14 cellular contexts compared by ENCODE assay signal in the genomic region with DNA sequence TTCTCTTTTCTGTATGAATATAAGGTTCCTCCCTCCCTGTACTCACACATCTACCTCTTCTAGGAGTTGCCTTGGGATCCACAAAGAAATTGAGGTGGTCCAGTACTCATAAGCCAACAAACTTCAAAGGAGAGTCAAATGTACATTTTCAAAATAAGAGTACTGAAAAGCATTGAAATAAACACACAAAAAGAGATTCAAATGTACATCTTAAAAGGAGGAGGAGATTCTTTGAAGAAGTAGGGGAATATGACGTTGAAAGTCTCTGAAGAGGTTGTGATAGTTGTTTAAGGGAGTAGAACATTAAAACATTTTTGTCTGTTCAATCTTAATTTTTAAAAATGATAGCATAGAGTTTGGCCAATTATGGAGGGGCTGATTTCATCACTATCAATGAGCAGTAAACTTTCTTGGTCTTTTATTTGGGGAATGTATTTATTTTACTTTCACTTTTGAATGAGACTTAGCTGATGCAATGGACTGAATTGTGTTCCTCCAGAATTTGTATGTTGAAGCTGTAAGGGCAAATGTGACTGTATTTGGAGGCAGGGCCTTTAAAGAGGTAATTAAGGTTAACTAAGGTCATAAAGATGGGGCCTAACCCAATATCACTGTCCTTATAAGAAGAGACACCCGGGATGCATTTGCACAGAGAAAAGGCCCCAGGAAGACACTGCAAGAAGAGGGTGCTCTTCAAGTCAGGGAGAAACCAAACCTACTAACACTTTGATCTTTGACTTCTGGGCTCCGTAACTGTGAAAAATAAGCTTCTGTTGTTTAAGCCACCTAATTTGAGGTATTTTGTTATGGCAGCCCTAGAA.
DNase-seq lines count a peak whose midpoint lies in the region; ATAC-seq and TF ChIP-seq lines count a peak whose summit lies in the region.
"Had no signal": no experiment of that assay in that cellular context is flagged by ENCODE, and none has a peak within 500 bp of the region (broad histone marks: within the 10 kb centered on the region; RNA-seq: fewer than 3 reads in every experiment).

No MANE protein-coding gene starts in this region.

- dilution Hi-C loops in mammary epithelial cell (cut with HindIII; ENCODE audit: low sequenced_read_pairs): no loop called here

- no TSS peak for BruUV-seq in PC-9 (replicated peaks; lab: Mats Ljungman, UMichigan)
- BruUV-seq in mammary epithelial cell (replicated peaks; lab: Mats Ljungman, UMichigan): no TSS peak

- H2AFZ ChIP-seq in PC-9 (peak overlapping the region; percentile 63), mammary epithelial cell (ENCODE audit: low read depth, low read length) (no peak overlapping the region)

- no peak for DNase-seq in activated T-cell treated with anti-CD3 and anti-CD28 coated beads, Interleukin-2, amount 50 U/mL, for 4 hours
- DNase-seq in activated T-cell treated with anti-CD3 and anti-CD28 coated beads for 4 hours (no peak), PC-9 (no peak), mammary epithelial cell (no peak), renal cortical epithelial cell (ENCODE audit: low read depth) (peak; percentile 27)
- DNase-seq: cerebellar nuclear complex, naive B cell, NCI-H1417 treated with DMSO at 0.1 percent for 48 hours, NCI-H526 treated with DMSO at 0.1 percent for 48 hours, small intestine had no signal

- WGBS in mammary epithelial cell (ENCODE audit: low coverage, missing lambda C conversion rate): 97% methylated on average over 3 of the region's 3 CpGs

- H3K27me3 Mint-ChIP-seq in activated T-cell treated with anti-CD3 and anti-CD28 coated beads, Interleukin-2, amount 50 U/mL, for 4 hours (ENCODE audit: low read depth): no peaks in the 10 kb centered on the region
- H3K27me3 Mint-ChIP-seq: naive B cell had no signal

- no peaks in the 10 kb centered on the region for H3K9me3 ChIP-seq in PC-9 (ENCODE audit: insufficient read depth, low read depth)
- H3K9me3 ChIP-seq in mammary epithelial cell (replicated peaks; ENCODE audit: insufficient read depth, low read length): no peaks in the 10 kb centered on the region
- H3K9me3 ChIP-seq: vagina had no signal

- ATAC-seq in activated T-cell treated with anti-CD3 and anti-CD28 coated beads, Interleukin-2, amount 50 U/mL, for 4 hours: no peak
- no peak for ATAC-seq in GM19463 (IDR thresholded peaks at IDR 0.05; ENCODE audit: unreplicated experiment)
- no peak for ATAC-seq in GM21737 (IDR thresholded peaks at IDR 0.05; ENCODE audit: unreplicated experiment)
- ATAC-seq in GM18502 (IDR thresholded peaks at IDR 0.05; ENCODE audit: poor library complexity, unreplicated experiment): no peak

- H3K9ac ChIP-seq in mammary epithelial cell (ENCODE audit: insufficient read depth, low read length): no peak overlapping the region

- no peak overlapping the region for H3K27ac ChIP-seq in PC-9
- H3K27ac ChIP-seq in mammary epithelial cell (ENCODE audit: insufficient read depth, low read depth, low read length): peak overlapping the region; percentile 3
- H3K27ac ChIP-seq: vagina had no signal

- in situ Hi-C loops in mammary epithelial cell (cut with MboI; ENCODE audit: low sequenced_read_pairs in 2 of 2): no loop called here

- peaks cover 3% of the 10 kb centered on the region for H3K9me3 Mint-ChIP-seq in activated T-cell treated with anti-CD3 and anti-CD28 coated beads, Interleukin-2, amount 50 U/mL, for 4 hours

- H3K4me2 ChIP-seq in PC-9: peak overlapping the region; percentile 18; the same call in 1 of the 2 replicates
- H3K4me2 ChIP-seq in mammary epithelial cell (ENCODE audit: insufficient read depth, low read depth, low read length): peak overlapping the region; percentile 35

- no peaks in the 10 kb centered on the region for H4K20me1 ChIP-seq in PC-9 (ENCODE audit: insufficient read depth)
- H4K20me1 ChIP-seq in mammary epithelial cell (ENCODE audit: insufficient read depth, low read length): no peaks in the 10 kb centered on the region

- no peaks in the 10 kb centered on the region for H3K9me2 ChIP-seq in PC-9 (ENCODE audit: insufficient read depth)

- H3K27me3 ChIP-seq in PC-9 (ENCODE audit: insufficient read depth, low read depth) (no peaks in the 10 kb centered on the region), mammary epithelial cell (ENCODE audit: insufficient read depth, low read length) (no peaks in the 10 kb centered on the region)
- H3K27me3 ChIP-seq: vagina had no signal

- CTCF ChIA-PET in PC-9 (lab: Charles Lee): no interaction called here
- CTCF ChIA-PET in mammary epithelial cell (lab: Charles Lee; ENCODE audit: low non-redundant PET): no interaction called here

- no peaks in the 10 kb centered on the region for H3K79me2 ChIP-seq in PC-9 (ENCODE audit: low read depth)
- no peaks in the 10 kb centered on the region for H3K79me2 ChIP-seq in mammary epithelial cell (ENCODE audit: insufficient read depth, low read length)

- intact Hi-C loops in PC-9 (cut with micrococcal nuclease; ENCODE audit: unreplicated experiment): no loop called here
- intact Hi-C loops in mammary epithelial cell (cut with micrococcal nuclease): no loop called here

- H3K36me3 Mint-ChIP-seq in activated T-cell treated with anti-CD3 and anti-CD28 coated beads, Interleukin-2, amount 50 U/mL, for 4 hours (ENCODE audit: insufficient read depth): no peaks in the 10 kb centered on the region

- H3K4me1 Mint-ChIP-seq in activated T-cell treated with anti-CD3 and anti-CD28 coated beads, Interleukin-2, amount 50 U/mL, for 4 hours (ENCODE audit: low read depth): peaks cover 11% of the 10 kb centered on the region
- H3K4me1 Mint-ChIP-seq: naive B cell had no signal

- peak overlapping the region; percentile 57 for H3K4me3 Mint-ChIP-seq in activated T-cell treated with anti-CD3 and anti-CD28 coated beads, Interleukin-2, amount 50 U/mL, for 4 hours
- H3K4me3 Mint-ChIP-seq: naive B cell had no signal

- peaks cover 10% of the 10 kb centered on the region; the same call in 1 of the 2 replicates for H3F3A ChIP-seq in PC-9 (ENCODE audit: insufficient read depth, low read depth)

- H3K4me1 ChIP-seq in PC-9 (replicated peaks; ENCODE audit: insufficient read depth) (peaks cover 25% of the 10 kb centered on the region), mammary epithelial cell (ENCODE audit: insufficient read depth, low read length) (peaks cover 17% of the 10 kb centered on the region)

- POLR2A ChIA-PET in PC-9 (lab: Charles Lee; ENCODE audit: unreplicated experiment): no interaction called here

- H3K4me3 ChIP-seq in PC-9 (no peak overlapping the region), mammary epithelial cell (replicated peaks in 1 of 3; ENCODE audit: insufficient read depth in 1 of 3, low read depth in 2 of 3, low read length in 3 of 3) (no peak overlapping the region)
- H3K4me3 ChIP-seq: vagina had no signal

- H3K36me3 ChIP-seq in PC-9 (ENCODE audit: low read depth) (no peaks in the 10 kb centered on the region), mammary epithelial cell (ENCODE audit: insufficient read depth, low read length) (no peaks in the 10 kb centered on the region)
- H3K36me3 ChIP-seq: vagina had no signal

- no peak for TF ChIP-seq CTCF in PC-9 (conservative IDR thresholded peaks at IDR 0.05)
- no peak for TF ChIP-seq CTCF in mammary epithelial cell (conservative IDR thresholded peaks at IDR 0.05 in 1 of 2, IDR thresholded peaks at IDR 0.05 in 1 of 2; ENCODE audit: extremely low read depth in 1 of 2, insufficient read depth in 1 of 2, low read depth in 1 of 2, low read length in 2 of 2)
